ENCODE assay signal across 13 cellular contexts in the genomic region with DNA sequence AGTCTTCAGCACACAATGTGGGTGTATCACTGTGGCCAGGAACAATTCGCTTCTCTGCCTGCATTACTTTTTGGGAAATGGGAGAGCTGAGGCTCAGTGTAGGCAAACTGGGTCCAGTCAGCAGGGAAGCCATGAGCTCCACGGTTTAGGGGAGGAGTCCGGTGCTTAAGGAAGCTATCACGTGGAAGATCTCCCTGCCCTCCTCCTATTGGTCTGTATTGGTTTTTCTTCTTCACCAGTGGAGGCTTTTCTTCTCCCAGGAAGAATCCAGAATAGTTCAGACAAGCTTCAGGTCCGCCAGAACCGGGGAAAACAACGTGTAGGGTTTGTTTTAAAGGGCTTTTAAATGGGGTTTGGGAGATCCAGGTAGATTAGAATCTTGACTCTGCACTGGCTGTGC.
A peak's percentile ranks its signal among the peaks of the same experiment; 100 is the strongest.
DNase-seq lines count a peak whose midpoint lies in the region; TF ChIP-seq lines count a peak whose summit lies in the region.
"Had no signal": no experiment of that assay in that cellular context is flagged by ENCODE, and none has a peak within 500 bp of the region (broad histone marks: within the 10 kb centered on the region; RNA-seq: fewer than 3 reads in every experiment).

No MANE protein-coding gene starts in this region.

- no peaks in the 10 kb centered on the region for H3K9me3 ChIP-seq in vagina
- no peaks in the 10 kb centered on the region for H3K9me3 ChIP-seq in GM23248 (ENCODE audit: low read depth)

- H3K4me3 Mint-ChIP-seq in mesothelial cell of epicardium, result peak overlapping the region; percentile 75
- H3K4me3 Mint-ChIP-seq: CD4-positive, CD25-positive, alpha-beta regulatory T cell had no signal

- H3F3A ChIP-seq in GM23248 (ENCODE audit: insufficient read depth), result no peaks in the 10 kb centered on the region

- no peak overlapping the region for H3K9ac ChIP-seq in GM23248

- H3K9me3 Mint-ChIP-seq in mesothelial cell of epicardium, result no peaks in the 10 kb centered on the region

- POLR2A ChIA-PET in RWPE1 (lab: Yijun Ruan, JAX; ENCODE audit: low non-redundant PET), result interaction anchor here (1.3 to 5.6 kb wide), 10 partner anchors 12 to 73 kb away, joined by 3 to 67 read pairs (median 14); no protein-coding TSS in a partner anchor

- peak overlapping the region; percentile 100 for H3K27ac ChIP-seq in RWPE1
- peak overlapping the region; percentile 39 for H3K27ac ChIP-seq in vagina
- H3K27ac ChIP-seq in GM23248, result no peak overlapping the region

- H3K9me2 ChIP-seq in GM23248 (ENCODE audit: insufficient read depth), result no peaks in the 10 kb centered on the region

- in situ Hi-C loops in GM23248 (cut with MboI), result loop anchor here (25.0 kb wide), 1 partner anchor 215 kb away; no protein-coding TSS in a partner anchor

- H3K4me3 ChIP-seq in epithelial cell of esophagus (ENCODE audit: low read length), result peak overlapping the region; percentile 100
- H3K4me3 ChIP-seq in vagina, result no peak overlapping the region
- H3K4me3 ChIP-seq in GM23248, result no peak overlapping the region
- H3K4me3 ChIP-seq: GM12878 had no signal

- CTCF ChIA-PET in RWPE1 (lab: Yijun Ruan, JAX), result interaction anchor here (0.7 to 2.1 kb wide), 4 partner anchors 9 to 142 kb away, joined by 3 to 7 read pairs (median 3); no protein-coding TSS in a partner anchor

- no peaks in the 10 kb centered on the region for H4K20me1 ChIP-seq in GM23248 (ENCODE audit: insufficient read depth)

- no peak for TF ChIP-seq CTCF in RWPE1 (conservative IDR thresholded peaks at IDR 0.05; ENCODE audit: low read depth)
- no peak for TF ChIP-seq CTCF in epithelial cell of esophagus (IDR thresholded peaks at IDR 0.05; ENCODE audit: insufficient read depth, low read depth, low read length, missing control alignments)
- no peak for TF ChIP-seq CTCF in mesothelial cell of epicardium (IDR thresholded peaks at IDR 0.05; ENCODE audit: unreplicated experiment)
- TF ChIP-seq CTCF in vagina (IDR thresholded peaks at IDR 0.05), result no peak

- H3K79me2 ChIP-seq in GM23248 (ENCODE audit: insufficient read depth), result no peaks in the 10 kb centered on the region

- H3K36me3 ChIP-seq in vagina (no peaks in the 10 kb centered on the region), GM23248 (ENCODE audit: low read depth) (no peaks in the 10 kb centered on the region)

- H3K4me1 ChIP-seq in vagina (peaks cover 6% of the 10 kb centered on the region), GM23248 (ENCODE audit: insufficient read depth) (no peaks in the 10 kb centered on the region)

- H3K4me1 Mint-ChIP-seq in mesothelial cell of epicardium, result peaks cover 76% of the 10 kb centered on the region
- H3K4me1 Mint-ChIP-seq: CD4-positive, CD25-positive, alpha-beta regulatory T cell had no signal

- no peaks in the 10 kb centered on the region for H3K27me3 ChIP-seq in vagina
- no peaks in the 10 kb centered on the region for H3K27me3 ChIP-seq in GM23248 (replicated peaks; ENCODE audit: insufficient read depth)

- H2AFZ ChIP-seq in GM23248, result no peak overlapping the region

- no peak overlapping the region for H3K4me2 ChIP-seq in GM23248 (ENCODE audit: unreplicated experiment)

- intact Hi-C loops in vagina (cut with DNase I), result no loop called here

- 58 to 60% methylated on average over 7 of the region's 7 CpGs for WGBS in GM23248 (ENCODE audit: low coverage in 1 of 2, low lambda C conversion rate in 2 of 2, missing lambda C conversion rate in 2 of 2), 2 experiments

- H3K36me3 Mint-ChIP-seq in mesothelial cell of epicardium, result no peaks in the 10 kb centered on the region
- H3K36me3 Mint-ChIP-seq: CD4-positive, CD25-positive, alpha-beta regulatory T cell had no signal

- no peaks in the 10 kb centered on the region for H3K27me3 Mint-ChIP-seq in mesothelial cell of epicardium (ENCODE audit: low read depth)

- peak overlapping the region; percentile 95 for H3K27ac Mint-ChIP-seq in mesothelial cell of epicardium
- H3K27ac Mint-ChIP-seq: CD4-positive, CD25-positive, alpha-beta regulatory T cell had no signal

- no peak for TF ChIP-seq POLR2A in vagina (IDR thresholded peaks at IDR 0.05)

- DNase-seq in RWPE1 (ENCODE audit: low spot score), result no peak
- DNase-seq in epithelial cell of esophagus (ENCODE audit: low read depth), result peak; percentile 61
- no peak for DNase-seq in mesothelial cell of epicardium (ENCODE audit: low spot score in 2 of 2, unreplicated experiment in 2 of 2)
- no peak for DNase-seq in vagina (ENCODE audit: extremely low spot score in 2 of 2)
- DNase-seq in GM23248, result no peak
- no peak for DNase-seq in GM19240 (ENCODE audit: insufficient read length, low spot score)
- no peak for DNase-seq in activated naive CD4-positive, alpha-beta T cell (lab: John Stamatoyannopoulos, UW)
- DNase-seq: Calu3; CD4-positive, CD25-positive, alpha-beta regulatory T cell; NCI-H1105 treated with DMSO at 0.1 percent for 48 hours; NCI-H187; NCI-H82 had no signal
